In genomic region chr14:101124860-101125259, GRCh38 we compare ENCODE assay signal across 17 cellular contexts.
"Had no signal": no experiment of that assay in that cellular context is flagged by ENCODE, and none has a peak within 500 bp of the region (broad histone marks: within the 10 kb centered on the region; RNA-seq: fewer than 3 reads in every experiment).

No MANE protein-coding gene starts in this region.

- H3K27ac Mint-ChIP-seq: activated B cell treated with CpG ODN at 0.5 μM for 24 hours; activated naive CD8-positive, alpha-beta T cell; memory B cell; stimulated activated naive B cell treated with anti-CD40 and anti-IgM and Interleukin-4, amounts not matched to agents 10 μg/mL and 1 μg/mL and 100 μg/mL, for 72 hours; T-helper 17 cell had no signal

- H3K27me3 ChIP-seq: body of pancreas, colonic mucosa, SJCRH30, transverse colon had no signal

- H3K36me3 Mint-ChIP-seq: activated naive CD8-positive, alpha-beta T cell; memory B cell had no signal

- DNase-seq: activated B cell treated with CpG ODN at 0.5 μM for 24 hours; activated CD4-positive, alpha-beta T cell treated with anti-CD3 and anti-CD28 coated beads for 48 hours; activated effector memory CD4-positive, alpha-beta T cell treated with anti-CD3 and anti-CD28 coated beads, Interleukin-2, amount 50 U/mL, for 16 hours; activated T-cell treated with anti-CD3 and anti-CD28 coated beads, Interleukin-2, amount 50 U/mL, for 1 hour; amygdala; body of pancreas; caudate nucleus; colonic mucosa; occipital lobe; stimulated activated naive B cell treated with anti-CD40 and anti-IgM and Interleukin-4, amounts not matched to agents 10 μg/mL and 1 μg/mL and 100 μg/mL, for 72 hours; substantia nigra; T-helper 17 cell; transverse colon had no signal

- H3K4me3 ChIP-seq: body of pancreas, colonic mucosa, left lung, SJCRH30, transverse colon had no signal

- H3K36me3 ChIP-seq: colonic mucosa, left lung, SJCRH30, transverse colon had no signal

- H3K27ac ChIP-seq: body of pancreas, colonic mucosa, left lung, SJCRH30, transverse colon had no signal

- H3K4me1 ChIP-seq: body of pancreas, colonic mucosa had no signal

- H3K9me3 ChIP-seq: body of pancreas, colonic mucosa, left lung, SJCRH30, transverse colon had no signal

- H3K4me3 Mint-ChIP-seq: activated B cell treated with CpG ODN at 0.5 μM for 24 hours; activated naive CD8-positive, alpha-beta T cell; memory B cell; stimulated activated naive B cell treated with anti-CD40 and anti-IgM and Interleukin-4, amounts not matched to agents 10 μg/mL and 1 μg/mL and 100 μg/mL, for 72 hours; T-helper 17 cell had no signal
